In the genomic region with DNA sequence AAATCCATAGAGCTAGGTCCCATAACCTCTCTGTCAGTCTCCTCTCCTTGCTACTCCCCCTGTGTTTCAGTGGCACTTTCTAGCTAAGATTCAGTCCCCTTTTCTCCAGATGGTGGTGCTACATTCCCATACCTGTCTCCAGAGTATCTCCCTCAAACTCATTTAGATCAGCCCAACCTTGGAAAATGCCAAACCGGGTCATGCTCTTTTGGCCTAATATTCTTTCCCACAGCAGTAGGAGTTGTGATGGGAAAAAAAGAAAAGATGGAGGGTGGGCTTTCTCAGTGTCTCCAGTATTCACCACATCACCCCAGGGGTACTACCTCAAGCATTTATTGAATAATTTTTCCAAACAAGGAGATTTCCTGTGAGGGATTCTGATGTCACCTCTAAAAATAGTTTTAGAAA, we compare ENCODE assay signal across 7 cellular contexts. TPM values are rescaled to one million over a fixed set of nuclear protein-coding genes. Genes with fewer than 3 reads are reported as not detected.
DNase-seq lines count a peak whose midpoint lies in the region; TF ChIP-seq lines count a peak whose summit lies in the region.

No MANE protein-coding gene starts in this region.

- no peaks in the 10 kb centered on the region for H3K27me3 ChIP-seq in DOHH2 (ENCODE audit: control insufficient read depth, low read length)
- H3K27me3 ChIP-seq in OCI-LY1 (ENCODE audit: insufficient read depth, low read length), result no peaks in the 10 kb centered on the region
- H3K27me3 ChIP-seq in breast epithelium, result no peaks in the 10 kb centered on the region
- no peaks in the 10 kb centered on the region for H3K27me3 ChIP-seq in tibial nerve

- intact Hi-C loops in breast epithelium (cut with DNase I; ENCODE audit: low total_unique reads), result no loop called here

- TF ChIP-seq EP300 in tibial nerve (IDR thresholded peaks at IDR 0.05), result peak; percentile 22 to 36

- WGBS in tibial nerve, 2 donors, result 0% methylated on average over 1 of the region's 1 CpG

- H3K4me3 ChIP-seq in DOHH2 (ENCODE audit: low read length) (no peak overlapping the region), OCI-LY1 (ENCODE audit: low read depth, low read length, poor library complexity, severe bottlenecking) (no peak overlapping the region), breast epithelium (no peak overlapping the region), tibial nerve (no peak overlapping the region)

- no peaks in the 10 kb centered on the region for H3K27me3 Mint-ChIP-seq in IgD-negative memory B cell

- peak overlapping the region; percentile 13 to 81 (median 62) for H3K4me3 Mint-ChIP-seq in IgD-negative memory B cell

- H3K36me3 ChIP-seq in DOHH2 (ENCODE audit: control insufficient read depth, low read length) (peaks cover 10% of the 10 kb centered on the region), OCI-LY1 (ENCODE audit: insufficient read depth, low read length) (peaks cover 9% of the 10 kb centered on the region; the same call in 1 of the 2 replicates), breast epithelium (no peaks in the 10 kb centered on the region), tibial nerve (no peaks in the 10 kb centered on the region)

- H3K4me2 ChIP-seq in DOHH2 (ENCODE audit: low read length) (no peak overlapping the region), OCI-LY1 (ENCODE audit: low read length) (no peak overlapping the region)

- peak; percentile 84 for TF ChIP-seq CTCF in DOHH2 (IDR thresholded peaks at IDR 0.05; ENCODE audit: low read depth, low read length, poor library complexity, severe bottlenecking)
- TF ChIP-seq CTCF in OCI-LY1 (IDR thresholded peaks at IDR 0.05; ENCODE audit: low read length), result peak; percentile 88
- peak; percentile 38 to 61 (median 57) for TF ChIP-seq CTCF in breast epithelium (IDR thresholded peaks at IDR 0.05)
- peak; percentile 53 to 71 (median 58) for TF ChIP-seq CTCF in tibial nerve (IDR thresholded peaks at IDR 0.05)

- H3K9me2 ChIP-seq in DOHH2 (replicated peaks; ENCODE audit: control insufficient read depth, low read length) (no peaks in the 10 kb centered on the region), OCI-LY1 (ENCODE audit: low read depth, low read length) (no peaks in the 10 kb centered on the region)

- TF ChIP-seq POLR2A in breast epithelium (IDR thresholded peaks at IDR 0.05), result no peak
- no peak for TF ChIP-seq POLR2A in tibial nerve (IDR thresholded peaks at IDR 0.05)

- peaks cover 23 to 37% (median 33%) of the 10 kb centered on the region in 3 donors for H3K4me1 Mint-ChIP-seq in IgD-negative memory B cell

- H4K20me1 ChIP-seq in DOHH2 (ENCODE audit: control insufficient read depth, insufficient read depth, low read depth, low read length), result 0 out of 2 replicates have a peak, but pooled peaks cover under 1% of the 10 kb centered on the region
- H4K20me1 ChIP-seq in OCI-LY1 (ENCODE audit: insufficient read depth, low read length), result no peaks in the 10 kb centered on the region

- peaks cover 2% of the 10 kb centered on the region for H3K36me3 Mint-ChIP-seq in IgD-negative memory B cell

- H3K27ac Mint-ChIP-seq in IgD-negative memory B cell, result peak overlapping the region in 2 of 3 donors; percentile 32 to 84

- H3K9me3 Mint-ChIP-seq in IgD-negative memory B cell, result no peaks in the 10 kb centered on the region

- peaks cover 11% of the 10 kb centered on the region for H3F3A ChIP-seq in DOHH2 (ENCODE audit: control insufficient read depth, insufficient read depth)
- peaks cover 5% of the 10 kb centered on the region; the same call in 1 of the 2 replicates for H3F3A ChIP-seq in OCI-LY1 (ENCODE audit: insufficient read depth, low read length)

- H3K4me1 ChIP-seq in DOHH2 (ENCODE audit: control insufficient read depth, low read length) (peaks cover 48% of the 10 kb centered on the region), OCI-LY1 (ENCODE audit: insufficient read depth, low read length, severe bottlenecking) (peaks cover 51% of the 10 kb centered on the region), breast epithelium (peaks cover 4 to 29% of the 10 kb centered on the region in 2 donors), tibial nerve (peaks cover 0 to 53% (median 40%) of the 10 kb centered on the region in 4 donors)

- H3K9me3 ChIP-seq in DOHH2 (ENCODE audit: control insufficient read depth, insufficient read depth, low read length) (no peaks in the 10 kb centered on the region), OCI-LY1 (ENCODE audit: low read length) (no peaks in the 10 kb centered on the region), breast epithelium (no peaks in the 10 kb centered on the region), tibial nerve (no peaks in the 10 kb centered on the region)

- no peak overlapping the region for H3K9ac ChIP-seq in OCI-LY1 (ENCODE audit: low read length)

- H2AFZ ChIP-seq in OCI-LY1 (ENCODE audit: low read length), result no peak overlapping the region

- H3K79me2 ChIP-seq in DOHH2 (ENCODE audit: control insufficient read depth, low read length), result peaks cover 16% of the 10 kb centered on the region
- H3K79me2 ChIP-seq in OCI-LY1 (ENCODE audit: insufficient read depth, low read length), result peaks cover 9% of the 10 kb centered on the region

- H3K27ac ChIP-seq in DOHH2 (ENCODE audit: low read depth, low read length), result no peak overlapping the region
- no peak overlapping the region for H3K27ac ChIP-seq in OCI-LY1 (ENCODE audit: low read depth, low read length, poor library complexity, severe bottlenecking)
- peak overlapping the region; percentile 0 to 1 for H3K27ac ChIP-seq in breast epithelium
- H3K27ac ChIP-seq in tibial nerve, result peak overlapping the region in 2 of 4 donors; percentile 51 to 70

- DNase-seq in breast epithelium (ENCODE audit: low spot score in 2 of 2) (no peak), kidney glomerular epithelial cell (lab: John Stamatoyannopoulos, UW) (peak; percentile 72), tibial nerve (ENCODE audit: low spot score in 2 of 2) (peak in 1 of 2 donors; percentile 60), occipital lobe (lab: John Stamatoyannopoulos, UW) (no peak)

RNA-seq across cellular contexts. Expression of gene RXFP4, which starts 3.2 kb away (rescaled TPM):
- 0.78 TPM for polyA plus RNA-seq in IgD-negative memory B cell
- total RNA-seq in breast epithelium, result not detected
- not detected for total RNA-seq in tibial nerve
- total RNA-seq in occipital lobe, result not detected

RNA-seq across cellular contexts. Expression of gene KHDC4, which starts 4.0 kb away (rescaled TPM):
- 8.0 TPM for polyA plus RNA-seq in IgD-negative memory B cell
- total RNA-seq in breast epithelium, result 10 to 100 TPM; 52.0 to 81.5 (median 64.2) TPM
- total RNA-seq in tibial nerve, result 10 to 100 TPM; 46.8 to 82.8 (median 67.7) TPM
- 37.6 TPM for total RNA-seq in occipital lobe

RNA-seq across cellular contexts. Expression of gene RIT1, which starts 27.1 kb away (rescaled TPM):
- polyA plus RNA-seq in IgD-negative memory B cell, result 12.7 TPM
- 10 to 100 TPM; 29.2 to 32.6 (median 29.4) TPM for total RNA-seq in breast epithelium
- 10 to 100 TPM; 18.8 to 23.3 (median 20.7) TPM for total RNA-seq in tibial nerve
- 32.0 TPM for total RNA-seq in occipital lobe

RNA-seq across cellular contexts. Expression of gene ARHGEF2, which starts 40.1 kb away (rescaled TPM):
- polyA plus RNA-seq in IgD-negative memory B cell, result 43.9 TPM
- total RNA-seq in breast epithelium, result 10 to 100 TPM; 81.8 to 93.7 (median 90.4) TPM
- 100 to 1,000 TPM; 105 to 195 (median 153) TPM for total RNA-seq in tibial nerve
- total RNA-seq in occipital lobe, result 129 TPM

Comparison
In these comparisons a context has a peak if more than half of its experiments do, and no peak if none do; other contexts are left out.
1. H3K27ac ChIP-seq: peak in breast epithelium (2 of 2); none in DOHH2 (single experiment) and OCI-LY1 (single experiment).
2. Peak in every context shown above with its lines, with median percentiles within 50 percentile points of each other: CTCF ChIP-seq.